ENCODE assay signal across 1 cellular context in genomic region chr6:3797231-3798200, GRCh38.
TF ChIP-seq lines count a peak whose summit lies in the region.

No MANE protein-coding gene starts in this region.

TF ChIP-seq in HCT116, 20 proteins besides CTCF, POLR2A, EP300 and RAD21 (continued from another document):
- TF ChIP-seq, protein P1, sequence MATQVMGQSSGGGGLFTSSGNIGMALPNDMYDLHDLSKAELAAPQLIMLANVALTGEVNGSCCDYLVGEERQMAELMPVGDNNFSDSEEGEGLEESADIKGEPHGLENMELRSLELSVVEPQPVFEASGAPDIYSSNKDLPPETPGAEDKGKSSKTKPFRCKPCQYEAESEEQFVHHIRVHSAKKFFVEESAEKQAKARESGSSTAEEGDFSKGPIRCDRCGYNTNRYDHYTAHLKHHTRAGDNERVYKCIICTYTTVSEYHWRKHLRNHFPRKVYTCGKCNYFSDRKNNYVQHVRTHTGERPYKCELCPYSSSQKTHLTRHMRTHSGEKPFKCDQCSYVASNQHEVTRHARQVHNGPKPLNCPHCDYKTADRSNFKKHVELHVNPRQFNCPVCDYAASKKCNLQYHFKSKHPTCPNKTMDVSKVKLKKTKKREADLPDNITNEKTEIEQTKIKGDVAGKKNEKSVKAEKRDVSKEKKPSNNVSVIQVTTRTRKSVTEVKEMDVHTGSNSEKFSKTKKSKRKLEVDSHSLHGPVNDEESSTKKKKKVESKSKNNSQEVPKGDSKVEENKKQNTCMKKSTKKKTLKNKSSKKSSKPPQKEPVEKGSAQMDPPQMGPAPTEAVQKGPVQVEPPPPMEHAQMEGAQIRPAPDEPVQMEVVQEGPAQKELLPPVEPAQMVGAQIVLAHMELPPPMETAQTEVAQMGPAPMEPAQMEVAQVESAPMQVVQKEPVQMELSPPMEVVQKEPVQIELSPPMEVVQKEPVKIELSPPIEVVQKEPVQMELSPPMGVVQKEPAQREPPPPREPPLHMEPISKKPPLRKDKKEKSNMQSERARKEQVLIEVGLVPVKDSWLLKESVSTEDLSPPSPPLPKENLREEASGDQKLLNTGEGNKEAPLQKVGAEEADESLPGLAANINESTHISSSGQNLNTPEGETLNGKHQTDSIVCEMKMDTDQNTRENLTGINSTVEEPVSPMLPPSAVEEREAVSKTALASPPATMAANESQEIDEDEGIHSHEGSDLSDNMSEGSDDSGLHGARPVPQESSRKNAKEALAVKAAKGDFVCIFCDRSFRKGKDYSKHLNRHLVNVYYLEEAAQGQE (IDR thresholded peaks at IDR 0.05; ENCODE audit: low read depth) = no peak
